ENCODE assay signal across 26 cellular contexts in the genomic region with DNA sequence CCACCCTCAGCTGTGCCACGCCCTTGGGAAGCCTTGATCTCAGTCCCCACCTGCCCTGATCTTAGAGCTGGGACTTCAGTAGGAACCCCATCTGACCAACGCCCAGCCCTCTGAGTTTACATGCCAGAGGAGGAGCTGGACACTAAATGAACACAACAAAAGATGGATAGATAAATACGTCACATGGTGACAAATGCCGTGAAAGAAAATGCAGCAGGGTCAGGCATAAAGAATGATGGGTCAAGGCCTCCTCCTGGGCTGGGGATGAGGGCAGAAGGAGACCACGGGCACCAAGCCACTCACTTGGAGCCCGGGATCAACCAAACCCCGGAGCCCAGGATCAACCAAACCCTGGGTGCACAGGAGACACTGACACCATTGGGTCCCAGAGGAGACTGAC.
"Had no signal": no experiment of that assay in that cellular context is flagged by ENCODE, and none has a peak within 500 bp of the region (broad histone marks: within the 10 kb centered on the region; RNA-seq: fewer than 3 reads in every experiment).

No MANE protein-coding gene starts in this region.

- H2AFZ ChIP-seq: neural progenitor cell had no signal

- H3K9ac ChIP-seq: neural progenitor cell had no signal

- H3K9me3 Mint-ChIP-seq: immature natural killer cell; memory B cell; natural killer cell; neural progenitor cell; stimulated activated memory B cell treated with anti-CD40 and anti-IgM and Interleukin-4, amounts not matched to agents 10 μg/mL and 1 μg/mL and 100 μg/mL, for 72 hours; type B pancreatic cell had no signal

- DNase-seq: dorsolateral prefrontal cortex; effector CD4-positive, alpha-beta T cell; hypothalamus; immature natural killer cell; islet precursor cell; left ventricle myocardium superior; lower lobe of right lung; natural killer cell; nucleus accumbens; spleen; stimulated activated CD4-positive, alpha-beta T cell treated with anti-CD3 and anti-CD28 coated beads, Interleukin-4, amount 100 ng/mL, for 4 hours; stimulated activated naive CD8-positive, alpha-beta T cell treated with anti-CD3 and anti-CD28 coated beads, Interleukin-15, Interleukin-2, amounts not matched to agents 100 U/mL and 50 U/mL, for 24 hours; substantia nigra; testis; tibial artery; uterus had no signal

- H3K4me3 ChIP-seq: dorsolateral prefrontal cortex, lower lobe of right lung, neural progenitor cell, pancreas, prostate gland, right atrium auricular region, skin epidermis, spleen, testis, tibial artery, uterus had no signal

- ATAC-seq: left ventricle myocardium superior; lower lobe of right lung; natural killer cell; pancreas; stimulated activated memory B cell treated with anti-CD40 and anti-IgM and Interleukin-4, amounts not matched to agents 10 μg/mL and 1 μg/mL and 100 μg/mL, for 72 hours; stimulated activated naive CD8-positive, alpha-beta T cell treated with anti-CD3 and anti-CD28 coated beads, Interleukin-15, Interleukin-2, amounts not matched to agents 100 U/mL and 50 U/mL, for 24 hours had no signal

- H3K4me3 Mint-ChIP-seq: immature natural killer cell; memory B cell; natural killer cell; neural progenitor cell; stimulated activated memory B cell treated with anti-CD40 and anti-IgM and Interleukin-4, amounts not matched to agents 10 μg/mL and 1 μg/mL and 100 μg/mL, for 72 hours had no signal

- H3K27ac ChIP-seq: dorsolateral prefrontal cortex, lower lobe of right lung, neural progenitor cell, pancreas, prostate gland, right atrium auricular region, skin epidermis, spleen, testis, tibial artery, uterus had no signal

- H3K27ac Mint-ChIP-seq: immature natural killer cell; memory B cell; natural killer cell; neural progenitor cell; stimulated activated memory B cell treated with anti-CD40 and anti-IgM and Interleukin-4, amounts not matched to agents 10 μg/mL and 1 μg/mL and 100 μg/mL, for 72 hours had no signal

- H3K4me2 ChIP-seq: neural progenitor cell had no signal

- H3K9me3 ChIP-seq: lower lobe of right lung, pancreas, prostate gland, right atrium auricular region, spleen, testis, tibial artery, uterus had no signal

- H3K36me3 Mint-ChIP-seq: immature natural killer cell; memory B cell; natural killer cell; neural progenitor cell; stimulated activated memory B cell treated with anti-CD40 and anti-IgM and Interleukin-4, amounts not matched to agents 10 μg/mL and 1 μg/mL and 100 μg/mL, for 72 hours; type B pancreatic cell had no signal

- H3K36me3 ChIP-seq: lower lobe of right lung, neural progenitor cell, pancreas, prostate gland, right atrium auricular region, spleen, tibial artery, uterus had no signal

- H3K4me1 Mint-ChIP-seq: immature natural killer cell; memory B cell; natural killer cell; stimulated activated memory B cell treated with anti-CD40 and anti-IgM and Interleukin-4, amounts not matched to agents 10 μg/mL and 1 μg/mL and 100 μg/mL, for 72 hours had no signal

- H3K27me3 ChIP-seq: neural progenitor cell, right atrium auricular region, testis, uterus had no signal

- FAIRE-seq: colon, frontal cortex, pancreas had no signal

- H3K4me1 ChIP-seq: lower lobe of right lung, pancreas, prostate gland, right atrium auricular region, testis had no signal
